In genomic region chr2:25877431-25878360, GRCh38 we compare ENCODE assay signal across 8 cellular contexts. TPM values are rescaled to one million over a fixed set of nuclear protein-coding genes. Genes with fewer than 3 reads are reported as not detected.
A peak's percentile ranks its signal among the peaks of the same experiment; 100 is the strongest.
DNase-seq lines count a peak whose midpoint lies in the region; ATAC-seq, FAIRE-seq and TF ChIP-seq lines count a peak whose summit lies in the region.

No MANE protein-coding gene starts in this region.

- WGBS in body of pancreas, 2 donors = 0% methylated on average over 30 to 64 of the region's 64 CpGs

- in situ Hi-C loops in GM13977 (cut with MboI; ENCODE audit: low pct_unique_long_range_greater_than_20kb, low sequenced_read_pairs, unreplicated experiment) = no loop called here

- H3K9me3 ChIP-seq in body of pancreas = no peaks in the 10 kb centered on the region
- peaks cover 5% of the 10 kb centered on the region for H3K9me3 ChIP-seq in iPS-18c (ENCODE audit: control insufficient read depth, insufficient read depth, low read length)

- H3K4me3 ChIP-seq in body of pancreas (peak overlapping the region; percentile 42 to 96), iPS-18c (ENCODE audit: insufficient read depth, low read depth, low read length) (peak overlapping the region; percentile 98), skin epidermis (peak overlapping the region; percentile 66 to 97 (median 88))

- peak; percentile 77 for DNase-seq in GM13977 (ENCODE audit: low spot score)
- DNase-seq in NCI-H2029 (lab: John Stamatoyannopoulos, UW) = peak; percentile 65
- peak; percentile 66 for DNase-seq in UCSD-AML1 (lab: John Stamatoyannopoulos, UW; ENCODE audit: unreplicated experiment)
- peak; percentile 46 to 77 (median 64) for DNase-seq in body of pancreas
- no peak for DNase-seq in D721Med (ENCODE audit: insufficient read length, low spot score)

- ATAC-seq in HG02884 (IDR thresholded peaks at IDR 0.05; ENCODE audit: unreplicated experiment) (peak; percentile 47), body of pancreas (peak; percentile 39)

- H3K36me3 ChIP-seq in body of pancreas (replicated peaks in 1 of 2; ENCODE audit: insufficient read depth in 1 of 2, low read depth in 2 of 2) = no peaks in the 10 kb centered on the region

- no peaks in the 10 kb centered on the region for H3K27me3 ChIP-seq in body of pancreas

- H3K4me1 ChIP-seq in body of pancreas = peaks cover 18% of the 10 kb centered on the region

- TF ChIP-seq CTCF in GM13977 (IDR thresholded peaks at IDR 0.05; ENCODE audit: extremely low read depth, insufficient read depth, missing control alignments) (no peak), body of pancreas (IDR thresholded peaks at IDR 0.05) (no peak), D721Med (IDR thresholded peaks at IDR 0.05; ENCODE audit: insufficient read depth, missing control alignments) (no peak)

- peak overlapping the region; percentile 65 to 96 (median 84) for H3K27ac ChIP-seq in body of pancreas
- peak overlapping the region; percentile 91 to 99 (median 96) for H3K27ac ChIP-seq in skin epidermis

- peak in 1 of 3 donors; percentile 5 for TF ChIP-seq POLR2A in body of pancreas (IDR thresholded peaks at IDR 0.05)

- intact Hi-C loops in body of pancreas (cut with DNase I) = no loop called here

- FAIRE-seq in D721Med (lab: Jason Lieb, UNC) = no peak

RNA-seq across cellular contexts. Expression of gene ASXL2, which starts 0.6 kb away (rescaled TPM):
- total RNA-seq in body of pancreas = 1 to 10 TPM; 6.6 to 8.3 TPM
